Comparison of ENCODE assay signal across 12 cellular contexts in genomic region chr6:133286765-133287164, GRCh38. TPM values are rescaled to one million over a fixed set of nuclear protein-coding genes. Genes with fewer than 3 reads are reported as not detected.
DNase-seq lines count a peak whose midpoint lies in the region; TF ChIP-seq lines count a peak whose summit lies in the region.
"Had no signal": no experiment of that assay in that cellular context is flagged by ENCODE, and none has a peak within 500 bp of the region (broad histone marks: within the 10 kb centered on the region; RNA-seq: fewer than 3 reads in every experiment).

No MANE protein-coding gene starts in this region.

- H3K9me2 ChIP-seq in MM.1S (replicated peaks; ENCODE audit: insufficient read depth, low read length): no peaks in the 10 kb centered on the region

- DNase-seq in NCI-H1417 (lab: John Stamatoyannopoulos, UW): peak in 2 of 3 experiments; percentile 10 to 53
- DNase-seq in NCI-H1417 treated with DMSO at 0.1 percent for 48 hours (lab: John Stamatoyannopoulos, UW): no peak
- peak; percentile 37 for DNase-seq in MM.1S
- peak; percentile 6 for DNase-seq in dermis blood vessel endothelial cell
- DNase-seq in progenitor cell of endocrine pancreas (ENCODE audit: low spot score, unreplicated experiment): no peak
- DNase-seq in Ammon's horn (ENCODE audit: low spot score): no peak
- no peak for DNase-seq in activated naive CD4-positive, alpha-beta T cell treated with Interleukin-2 at 50 U/mL for 16 hours
- DNase-seq in activated naive CD4-positive, alpha-beta T cell (lab: John Stamatoyannopoulos, UW): no peak
- DNase-seq: activated CD8-positive, alpha-beta memory T cell treated with anti-CD3 and anti-CD28 coated beads for 24 hours; NCI-H1048 had no signal

- H3K36me3 ChIP-seq in MM.1S (replicated peaks; ENCODE audit: insufficient read depth, low read length): no peaks in the 10 kb centered on the region
- H3K36me3 ChIP-seq: thoracic aorta had no signal

- no peaks in the 10 kb centered on the region for H3K4me1 ChIP-seq in MM.1S (ENCODE audit: low read length)

- H3K79me2 ChIP-seq in MM.1S (ENCODE audit: low read length): no peaks in the 10 kb centered on the region

- H3K4me3 Mint-ChIP-seq in progenitor cell of endocrine pancreas (ENCODE audit: low read depth): no peak overlapping the region
- H3K4me3 Mint-ChIP-seq: B cell had no signal

- no peak overlapping the region for H3K27ac Mint-ChIP-seq in progenitor cell of endocrine pancreas
- H3K27ac Mint-ChIP-seq: B cell had no signal

- no peaks in the 10 kb centered on the region for H3F3A ChIP-seq in MM.1S (ENCODE audit: insufficient read depth, low read length)

- H3K9ac ChIP-seq in MM.1S (ENCODE audit: low read length): no peak overlapping the region

- peaks cover 4% of the 10 kb centered on the region for H3K4me1 Mint-ChIP-seq in progenitor cell of endocrine pancreas (ENCODE audit: low read depth)
- H3K4me1 Mint-ChIP-seq: B cell had no signal

- H3K36me3 Mint-ChIP-seq in progenitor cell of endocrine pancreas (ENCODE audit: insufficient read depth): no peaks in the 10 kb centered on the region

- H3K4me3 ChIP-seq in MM.1S (ENCODE audit: low read length): no peak overlapping the region
- H3K4me3 ChIP-seq: thoracic aorta had no signal

- H3K27me3 Mint-ChIP-seq in progenitor cell of endocrine pancreas: no peaks in the 10 kb centered on the region

- no peak overlapping the region for H2AFZ ChIP-seq in MM.1S (ENCODE audit: low read length)

- H3K9me3 ChIP-seq in MM.1S (replicated peaks; ENCODE audit: insufficient read depth, low read length): no peaks in the 10 kb centered on the region
- H3K9me3 ChIP-seq: thoracic aorta had no signal

- no peaks in the 10 kb centered on the region for H4K20me1 ChIP-seq in MM.1S (ENCODE audit: insufficient read depth, low read length)

- no peaks in the 10 kb centered on the region for H3K27me3 ChIP-seq in MM.1S (replicated peaks; ENCODE audit: insufficient read depth, low read length)

- H3K9me3 Mint-ChIP-seq in progenitor cell of endocrine pancreas (ENCODE audit: low read depth): no peaks in the 10 kb centered on the region

- H3K27ac ChIP-seq in MM.1S (ENCODE audit: low read length): no peak overlapping the region
- H3K27ac ChIP-seq: thoracic aorta had no signal

- H3K4me2 ChIP-seq in MM.1S (ENCODE audit: low read depth, low read length): no peak overlapping the region

- TF ChIP-seq CTCF in MM.1S (IDR thresholded peaks at IDR 0.05; ENCODE audit: low read length) (peak; percentile 47), progenitor cell of endocrine pancreas (IDR thresholded peaks at IDR 0.05; ENCODE audit: unreplicated experiment) (peak; percentile 30)

RNA-seq across cellular contexts. Expression of gene EYA4, which starts 45.6 kb away (rescaled TPM):
- total RNA-seq in dermis blood vessel endothelial cell (under 0.01 and 0.09 TPM in 2 replicates), progenitor cell of endocrine pancreas (0.33 and 0.41 TPM in 2 replicates)

Comparison
In these comparisons a context has a peak if more than half of its experiments do, and no peak if none do; other contexts are left out.
1. DNase-seq: peak in NCI-H1417 (2 of 3), MM.1S (single experiment) and dermis blood vessel endothelial cell (single experiment); none in NCI-H1417 treated with DMSO at 0.1 percent for 48 hours (single experiment), progenitor cell of endocrine pancreas (single experiment), Ammon's horn (single experiment), activated naive CD4-positive, alpha-beta T cell treated with Interleukin-2 at 50 U/mL for 16 hours (single experiment) and activated naive CD4-positive, alpha-beta T cell (0 of 4).